In the genomic region with DNA sequence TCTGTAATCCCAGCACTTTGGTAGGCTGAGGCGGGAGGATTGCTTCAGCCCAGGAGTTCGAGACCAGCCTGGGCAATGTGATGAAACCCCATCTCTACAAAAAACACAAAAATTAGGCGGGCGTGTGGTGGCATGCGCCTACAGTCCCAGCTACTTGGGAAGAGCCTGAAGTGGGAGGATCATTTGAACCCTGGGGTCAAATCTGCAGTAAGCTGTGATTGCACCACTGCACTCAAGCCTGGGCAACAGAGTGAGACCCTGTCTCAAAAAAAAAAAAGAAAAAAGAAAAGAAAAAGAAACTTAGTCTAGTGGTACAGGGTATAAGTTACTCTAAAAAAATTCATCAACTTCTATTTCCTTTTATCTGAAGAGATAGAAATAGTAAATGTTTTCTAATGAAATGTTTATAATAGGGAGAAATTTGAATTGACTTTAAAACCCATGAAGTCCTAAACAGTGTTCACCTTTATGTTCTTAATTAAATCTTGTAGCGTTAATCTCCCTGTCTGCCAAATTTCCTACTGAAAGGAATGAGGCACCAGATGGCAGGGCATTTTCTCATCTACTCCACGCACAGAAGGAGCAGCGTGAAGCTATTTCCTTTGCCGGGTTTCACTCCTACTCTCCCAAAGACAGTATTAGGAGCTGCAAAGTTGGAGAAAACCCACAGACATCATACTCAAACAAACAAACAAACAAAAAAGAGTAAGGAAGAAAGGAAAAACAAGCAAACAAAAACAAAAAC, we compare ENCODE assay signal across 12 cellular contexts. TPM values are rescaled to one million over a fixed set of nuclear protein-coding genes. Genes with fewer than 3 reads are reported as not detected.
DNase-seq lines count a peak whose midpoint lies in the region; ATAC-seq, FAIRE-seq and TF ChIP-seq lines count a peak whose summit lies in the region.
"Had no signal": no experiment of that assay in that cellular context is flagged by ENCODE, and none has a peak within 500 bp of the region (broad histone marks: within the 10 kb centered on the region; RNA-seq: fewer than 3 reads in every experiment).

No MANE protein-coding gene starts in this region.

- H3K27ac ChIP-seq in A673 (ENCODE audit: low read depth, low read length, poor library complexity, severe bottlenecking) = peak overlapping the region; percentile 16
- H3K27ac ChIP-seq: upper lobe of left lung had no signal

- POLR2A ChIA-PET in A673 (lab: Charles Lee; ENCODE audit: low non-redundant PET) = interaction anchor here (0.6 kb wide), 1 partner anchor 10 kb away, joined by 17 read pairs; no protein-coding TSS in a partner anchor

- intact Hi-C loops in A673 (cut with micrococcal nuclease; ENCODE audit: unreplicated experiment) (no loop called here), Right ventricle myocardium inferior (cut with DNase I) (no loop called here)

- FAIRE-seq in GM19239 (lab: Jason Lieb, UNC) = no peak

- H3K36me3 ChIP-seq in A673 (ENCODE audit: insufficient read depth, low read length, poor library complexity, severe bottlenecking) = peaks cover 34% of the 10 kb centered on the region
- H3K36me3 ChIP-seq: upper lobe of left lung had no signal

- no TSS peak for BruUV-seq in A673 (replicated peaks; lab: Mats Ljungman, UMichigan)

- H3K27me3 ChIP-seq in A673 (replicated peaks; ENCODE audit: insufficient read depth, low read depth, low read length, poor library complexity) = no peaks in the 10 kb centered on the region
- H3K27me3 ChIP-seq: upper lobe of left lung had no signal

- CTCF ChIA-PET in A673 (lab: Charles Lee) = no interaction called here

- H3K4me1 ChIP-seq in A673 (ENCODE audit: insufficient read depth, low read length, poor library complexity, severe bottlenecking) = peaks cover 18% of the 10 kb centered on the region

- H3K9me3 ChIP-seq in A673 (ENCODE audit: low read depth, low read length, poor library complexity, severe bottlenecking) = no peaks in the 10 kb centered on the region
- H3K9me3 ChIP-seq: upper lobe of left lung had no signal

- peak; percentile 33 for DNase-seq in A673 (ENCODE audit: low spot score)
- no peak for DNase-seq in GM12864 (ENCODE audit: low read depth)
- peak; percentile 36 for DNase-seq in fibroblast of gingiva (ENCODE audit: low read depth)
- no peak for DNase-seq in GM19239 (ENCODE audit: insufficient read length, low spot score)
- no peak for DNase-seq in Right ventricle myocardium inferior (ENCODE audit: missing footprints)
- DNase-seq: DMS79, NCI-H2081 treated with DMSO at 0.1 percent for 48 hours, upper lobe of left lung had no signal

- ATAC-seq in HG03457 (IDR thresholded peaks at IDR 0.05; ENCODE audit: unreplicated experiment) (no peak), esophagus mucosa (no peak), Right ventricle myocardium inferior (no peak)
- ATAC-seq: sciatic nerve had no signal

- TF ChIP-seq CTCF in A673 (conservative IDR thresholded peaks at IDR 0.05; ENCODE audit: low read depth, low read length) = no peak
- no peak for TF ChIP-seq CTCF in GM12864 (IDR thresholded peaks at IDR 0.05; ENCODE audit: low read depth, low read length, missing control alignments)

- peak overlapping the region; percentile 70 for H3K4me3 ChIP-seq in A673 (ENCODE audit: low read depth, low read length, poor library complexity, severe bottlenecking)
- H3K4me3 ChIP-seq in GM12864 (ENCODE audit: low read depth, low read length) = peak overlapping the region; percentile 84; the same call in 1 of the 2 replicates

TF ChIP-seq in PFSK-1, 5 proteins besides CTCF, POLR2A, EP300 and RAD21:
- TF ChIP-seq FOXP2 (optimal IDR thresholded peaks at IDR 0.05; ENCODE audit: borderline replicate concordance, extremely low read depth, extremely low read length, insufficient read depth) (no peak), POLR2AphosphoS5 (IDR thresholded peaks at IDR 0.05; ENCODE audit: low read depth, low read length) (no peak), SIN3A (IDR thresholded peaks at IDR 0.05; ENCODE audit: borderline replicate concordance, insufficient read depth, low read length) (peak; percentile 60; the same call in 1 of the 2 replicates)

RNA-seq across cellular contexts. Expression of a gene that starts 1.9 kb away (rescaled TPM):
- total RNA-seq in A673 (2021) = 138 TPM in 2 replicates
- polyA plus RNA-seq in PFSK-1 (2012; ENCODE audit: insufficient read length, low read depth) = 33.2 TPM
- total RNA-seq in esophagus mucosa = 18.3 TPM
- total RNA-seq in Right ventricle myocardium inferior = 1.1 TPM
- total RNA-seq: sciatic nerve had no signal

RNA-seq across cellular contexts. Expression of a gene that starts 8.2 kb away (rescaled TPM):
- 24.9 and 30.9 TPM in 2 replicates for total RNA-seq in A673 (2021)
- 31.8 TPM for polyA plus RNA-seq in PFSK-1 (2012; ENCODE audit: insufficient read length, low read depth)
- total RNA-seq in esophagus mucosa = 22.1 TPM
- total RNA-seq in Right ventricle myocardium inferior = 13.1 TPM

RNA-seq across cellular contexts. Expression of a gene that starts 23.4 kb away (rescaled TPM):
- 23.1 and 27.4 TPM in 2 replicates for total RNA-seq in A673 (2021)
- polyA plus RNA-seq in PFSK-1 (2012; ENCODE audit: insufficient read length, low read depth) = 8.1 TPM
- total RNA-seq in esophagus mucosa = 17.3 TPM
- total RNA-seq in Right ventricle myocardium inferior = 5.5 TPM

Comparison
In these comparisons a context has a peak if more than half of its experiments do, and no peak if none do; other contexts are left out.
1. DNase-seq: peak in A673 (single experiment) and fibroblast of gingiva (single experiment); none in GM12864 (single experiment), GM19239 (single experiment) and Right ventricle myocardium inferior (single experiment).